ENCODE assay signal across 16 cellular contexts in the genomic region with DNA sequence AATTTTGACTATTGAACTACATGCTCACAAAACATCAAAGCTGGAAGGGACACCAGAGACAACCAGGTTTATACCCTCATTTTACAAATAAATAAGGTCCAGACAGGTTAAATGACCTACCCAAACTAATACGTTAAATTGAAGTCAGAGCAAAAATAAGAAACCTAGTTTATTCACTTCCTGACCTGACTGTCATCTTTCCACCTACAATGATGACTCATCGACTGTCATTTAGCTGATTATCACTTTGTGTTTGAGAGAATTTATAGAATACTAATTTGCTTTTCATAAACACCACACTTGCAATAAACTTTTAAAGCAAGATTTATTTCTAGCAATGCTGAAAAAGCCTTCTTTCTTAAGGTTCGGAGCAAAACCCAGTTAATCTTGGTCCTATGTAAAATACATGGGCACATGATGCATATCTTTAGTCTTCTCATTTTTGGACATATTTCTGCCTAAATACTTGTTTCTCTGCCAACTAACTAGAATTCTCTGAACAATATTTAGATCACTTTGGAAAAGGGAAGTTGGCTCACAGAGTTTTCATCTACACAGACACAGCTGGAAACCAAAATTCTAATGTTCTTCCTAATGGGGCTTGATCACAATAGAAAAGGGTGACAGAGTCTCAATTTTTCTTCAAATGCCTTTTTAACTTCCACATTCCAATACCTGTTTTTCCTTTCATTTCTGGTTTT. TPM values are rescaled to one million over a fixed set of nuclear protein-coding genes. Genes with fewer than 3 reads are reported as not detected.
DNase-seq lines count a peak whose midpoint lies in the region; ATAC-seq, FAIRE-seq and TF ChIP-seq lines count a peak whose summit lies in the region.
"Had no signal": no experiment of that assay in that cellular context is flagged by ENCODE, and none has a peak within 500 bp of the region (broad histone marks: within the 10 kb centered on the region; RNA-seq: fewer than 3 reads in every experiment).

No MANE protein-coding gene starts in this region.

- 83% methylated on average over 3 of the region's 3 CpGs for WGBS in SK-N-SH (ENCODE audit: low lambda C conversion rate)

- no peaks in the 10 kb centered on the region for H3K27me3 ChIP-seq in SK-N-SH (ENCODE audit: insufficient read depth)
- H3K27me3 ChIP-seq in GM23338 (ENCODE audit: insufficient read depth), result no peaks in the 10 kb centered on the region
- H3K27me3 ChIP-seq in CD4-positive, alpha-beta memory T cell (ENCODE audit: insufficient read depth, low read length), result no peaks in the 10 kb centered on the region
- H3K27me3 ChIP-seq: hepatocyte had no signal

- no peaks in the 10 kb centered on the region; the same call in 2 of the 3 replicates for H3K36me3 Mint-ChIP-seq in GM23338 (ENCODE audit: low read depth)
- no peaks in the 10 kb centered on the region for H3K36me3 Mint-ChIP-seq in T-helper 17 cell (ENCODE audit: low read depth)
- no peaks in the 10 kb centered on the region for H3K36me3 Mint-ChIP-seq in CD4-positive, alpha-beta memory T cell
- H3K36me3 Mint-ChIP-seq: memory B cell had no signal

- no peak overlapping the region for H2AFZ ChIP-seq in SK-N-SH (ENCODE audit: low read depth)
- H2AFZ ChIP-seq in GM23338, result no peak overlapping the region
- H2AFZ ChIP-seq: hepatocyte had no signal

- H3K27ac Mint-ChIP-seq in GM23338, result no peak overlapping the region
- peak overlapping the region; percentile 32 for H3K27ac Mint-ChIP-seq in T-helper 17 cell
- H3K27ac Mint-ChIP-seq in CD4-positive, alpha-beta memory T cell, result peak overlapping the region in 1 of 7 donors; percentile 36
- H3K27ac Mint-ChIP-seq: memory B cell had no signal

- ATAC-seq in SK-N-SH treated with all-trans-retinoic acid at 6 μM for 48 hours (no peak), GM23338 (no peak), T-helper 17 cell (no peak), HG03097 (IDR thresholded peaks at IDR 0.05; ENCODE audit: low FRiP score, unreplicated experiment) (no peak)

- peaks cover 6% of the 10 kb centered on the region for H3F3A ChIP-seq in SK-N-SH (replicated peaks; ENCODE audit: insufficient read depth)
- no peaks in the 10 kb centered on the region for H3F3A ChIP-seq in GM23338 (replicated peaks; ENCODE audit: low read depth)

- TF ChIP-seq CTCF in SK-N-SH (IDR thresholded peaks at IDR 0.05) (no peak), GM23338 (conservative IDR thresholded peaks at IDR 0.05; ENCODE audit: low read depth in 2 of 2) (no peak), epithelial cell of esophagus (IDR thresholded peaks at IDR 0.05; ENCODE audit: insufficient read depth, low read depth, low read length, missing control alignments) (no peak)

- FAIRE-seq in frontal cortex (lab: Jason Lieb, UNC), result no peak
- FAIRE-seq: A204.1 had no signal

- TF ChIP-seq EP300 in SK-N-SH (IDR thresholded peaks at IDR 0.05; ENCODE audit: borderline replicate concordance in 1 of 2, low read depth in 1 of 2, low read length in 1 of 2), result no peak

- no peak overlapping the region for H3K27ac ChIP-seq in SK-N-SH (ENCODE audit: low read depth in 2 of 2, low read length in 1 of 2)
- no peak overlapping the region for H3K27ac ChIP-seq in GM23338 (ENCODE audit: low read depth)
- H3K27ac ChIP-seq in CD4-positive, alpha-beta memory T cell (ENCODE audit: low read depth, low read length), result no peak overlapping the region
- H3K27ac ChIP-seq: hepatocyte, prostate gland had no signal

- H3K4me3 Mint-ChIP-seq in GM23338 (no peak overlapping the region), T-helper 17 cell (no peak overlapping the region)
- H3K4me3 Mint-ChIP-seq in CD4-positive, alpha-beta memory T cell, result peak overlapping the region in 1 of 8 donors; percentile 32
- H3K4me3 Mint-ChIP-seq: memory B cell had no signal

- no peaks in the 10 kb centered on the region for H3K9me3 Mint-ChIP-seq in GM23338
- H3K9me3 Mint-ChIP-seq in CD4-positive, alpha-beta memory T cell, result no peaks in the 10 kb centered on the region
- H3K9me3 Mint-ChIP-seq: memory B cell had no signal

- H4K20me1 ChIP-seq in SK-N-SH (ENCODE audit: insufficient read depth) (no peaks in the 10 kb centered on the region), GM23338 (replicated peaks; ENCODE audit: insufficient read depth) (no peaks in the 10 kb centered on the region)

- H3K36me3 ChIP-seq in SK-N-SH (replicated peaks in 1 of 2; ENCODE audit: control insufficient read depth in 1 of 2, insufficient read depth in 2 of 2, low read length in 1 of 2), result no peaks in the 10 kb centered on the region
- H3K36me3 ChIP-seq in GM23338 (ENCODE audit: insufficient read depth), result no peaks in the 10 kb centered on the region
- H3K36me3 ChIP-seq in CD4-positive, alpha-beta memory T cell (ENCODE audit: insufficient read depth, low read length), result no peaks in the 10 kb centered on the region
- H3K36me3 ChIP-seq: prostate gland had no signal

- DNase-seq in SK-N-SH (no peak), GM23338 (ENCODE audit: low spot score) (no peak), T-helper 17 cell (no peak), epithelial cell of esophagus (ENCODE audit: low read depth) (peak; percentile 35), frontal cortex (ENCODE audit: low spot score in 2 of 2) (no peak)
- no peak for DNase-seq in CD4-positive, alpha-beta memory T cell
- DNase-seq: effector CD4-positive, alpha-beta T cell; KG1; stimulated activated CD4-positive, alpha-beta T cell treated with anti-CD3 and anti-CD28 coated beads, Interleukin-4, amount 100 ng/mL, for 1 hour; substantia nigra had no signal

- intact Hi-C loops in CD4-positive, alpha-beta memory T cell (cut with micrococcal nuclease), result loop anchor here (5.0 kb wide), 1 partner anchor 37 kb away; no protein-coding TSS in a partner anchor

- H3K4me1 ChIP-seq in SK-N-SH (ENCODE audit: control insufficient read depth in 1 of 2, insufficient read depth in 2 of 2, low read depth in 1 of 2, low read length in 1 of 2) (no peaks in the 10 kb centered on the region; a peak in 2 of 4 replicates), GM23338 (ENCODE audit: insufficient read depth) (peaks cover 30% of the 10 kb centered on the region)
- H3K4me1 ChIP-seq in CD4-positive, alpha-beta memory T cell (ENCODE audit: insufficient read depth, low read length), result peaks cover 22% of the 10 kb centered on the region
- H3K4me1 ChIP-seq: prostate gland had no signal

- POLR2A ChIA-PET in SK-N-SH (lab: Yijun Ruan, JAX), result no interaction called here
- POLR2A ChIA-PET in CD4-positive, alpha-beta memory T cell (lab: Charles Lee; ENCODE audit: partially characterized antibody), result interaction anchor here (0.5 to 1.0 kb wide), 3 partner anchors 9 to 389 kb away, joined by 3 to 11 read pairs (median 3); no protein-coding TSS in a partner anchor

- H3K27me3 Mint-ChIP-seq in GM23338 (ENCODE audit: insufficient read depth, low read depth, poor library complexity), result no peaks in the 10 kb centered on the region
- H3K27me3 Mint-ChIP-seq in T-helper 17 cell, result no peaks in the 10 kb centered on the region
- no peaks in the 10 kb centered on the region for H3K27me3 Mint-ChIP-seq in CD4-positive, alpha-beta memory T cell
- H3K27me3 Mint-ChIP-seq: memory B cell had no signal

- no peak for TF ChIP-seq RAD21 in SK-N-SH (IDR thresholded peaks at IDR 0.05; ENCODE audit: low read length)

- H3K9me2 ChIP-seq in SK-N-SH (no peaks in the 10 kb centered on the region), GM23338 (ENCODE audit: insufficient read depth) (no peaks in the 10 kb centered on the region)

- H3K4me3 ChIP-seq in SK-N-SH (ENCODE audit: low read depth in 2 of 2, low read length in 1 of 2), result no peak overlapping the region
- no peak overlapping the region for H3K4me3 ChIP-seq in GM23338
- no peak overlapping the region for H3K4me3 ChIP-seq in epithelial cell of esophagus (ENCODE audit: low read length)
- no peak overlapping the region for H3K4me3 ChIP-seq in CD4-positive, alpha-beta memory T cell (ENCODE audit: low read length in 2 of 2)
- H3K4me3 ChIP-seq: hepatocyte, prostate gland had no signal

- no peak overlapping the region for H3K4me2 ChIP-seq in SK-N-SH
- H3K4me2 ChIP-seq in GM23338, result 0 out of 2 replicates have a peak overlapping the region, but pooled peaks have one; percentile 1
- H3K4me2 ChIP-seq: hepatocyte had no signal

- H3K9me3 ChIP-seq in SK-N-SH, result no peaks in the 10 kb centered on the region
- H3K9me3 ChIP-seq in T-helper 17 cell (ENCODE audit: control insufficient read depth, low read length, poor library complexity, severe bottlenecking), result no peaks in the 10 kb centered on the region
- no peaks in the 10 kb centered on the region for H3K9me3 ChIP-seq in CD4-positive, alpha-beta memory T cell (ENCODE audit: control insufficient read depth in 1 of 2, low read length in 2 of 2)
- H3K9me3 ChIP-seq: prostate gland had no signal

- no peak overlapping the region for H3K9ac ChIP-seq in SK-N-SH

- H3K4me1 Mint-ChIP-seq in GM23338, result peaks cover 32% of the 10 kb centered on the region
- peaks cover 24% of the 10 kb centered on the region for H3K4me1 Mint-ChIP-seq in T-helper 17 cell
- peaks cover 14 to 29% (median 17%) of the 10 kb centered on the region in 4 donors for H3K4me1 Mint-ChIP-seq in CD4-positive, alpha-beta memory T cell

- CTCF ChIA-PET in SK-N-SH (lab: Yijun Ruan, JAX), result interaction anchor here (0.6 kb wide), 1 partner anchor 9 kb away, joined by 3 read pairs; no protein-coding TSS in a partner anchor
- CTCF ChIA-PET in CD4-positive, alpha-beta memory T cell (lab: Charles Lee; ENCODE audit: partially characterized antibody), result interaction anchor here (1.8 kb wide), 1 partner anchor 9 kb away, joined by 7 read pairs; no protein-coding TSS in a partner anchor

- H3K79me2 ChIP-seq in SK-N-SH (ENCODE audit: insufficient read depth) (no peaks in the 10 kb centered on the region), GM23338 (replicated peaks; ENCODE audit: insufficient read depth) (no peaks in the 10 kb centered on the region)
- H3K79me2 ChIP-seq: hepatocyte had no signal

TF ChIP-seq in SK-N-SH, 30 proteins besides CTCF, POLR2A, EP300 and RAD21 (continues in another document):
- TF ChIP-seq TCF12 (IDR thresholded peaks at IDR 0.05) (no peak), JUND (IDR thresholded peaks at IDR 0.05) (0 out of 2 replicates have a peak, but pooled peaks have one; percentile 2)

TF ChIP-seq in GM23338, 12 proteins besides CTCF, POLR2A, EP300 and RAD21 (continues in another document):
- TF ChIP-seq POLR2AphosphoS5 (IDR thresholded peaks at IDR 0.05; ENCODE audit: low read depth), result no peak
- no peak for TF ChIP-seq JUNB (IDR thresholded peaks at IDR 0.05; ENCODE audit: unreplicated experiment)
- TF ChIP-seq STAT1 (IDR thresholded peaks at IDR 0.05; ENCODE audit: unreplicated experiment), result no peak

RNA-seq across cellular contexts. Expression of gene LRRN3, which starts 16.7 kb away (rescaled TPM):
- polyA plus RNA-seq in SK-N-SH (2012; rRNA removed), result 2.1 and 4.1 TPM in 2 replicates
- polyA plus RNA-seq in SK-N-SH (2012; cell fraction: cytosol; rRNA removed), result 5.1 and 6.0 TPM in 2 replicates
- 1.3 and 2.1 TPM in 2 replicates for polyA plus RNA-seq in SK-N-SH (2012; cell fraction: nucleus; rRNA removed)
- total RNA-seq in GM23338 (2014; rRNA removed; shearing (Covaris generic)), result 0.23 TPM in 1 of 2 replicates, not detected in the other
- 0.31 and 0.40 TPM in 2 replicates for polyA plus RNA-seq in GM23338 (2016; fragmentation: Nextera tagmentation; extraction: Ambion mirVana)
- total RNA-seq in T-helper 17 cell, result 10 to 100 TPM in 1 of 2 donors, 1 to 10 TPM in 1; 1.9 to 16.0 TPM
- 153 TPM for total RNA-seq in frontal cortex
- 10 to 100 TPM; 41.5 to 42.7 TPM for total RNA-seq in CD4-positive, alpha-beta memory T cell
- polyA plus RNA-seq in CD4-positive, alpha-beta memory T cell, result 10 to 100 TPM; 10.8 to 12.9 TPM
